8 cellular contexts compared by ENCODE assay signal in genomic region chr5:124745367-124746251, GRCh38. TPM values are rescaled to one million over a fixed set of nuclear protein-coding genes. Genes with fewer than 3 reads are reported as not detected.
DNase-seq lines count a peak whose midpoint lies in the region; ATAC-seq, FAIRE-seq and TF ChIP-seq lines count a peak whose summit lies in the region.

No MANE protein-coding gene starts in this region.

- no peak overlapping the region for H3K4me3 Mint-ChIP-seq in astrocyte (ENCODE audit: unreplicated experiment)

- H3K27ac ChIP-seq in heart left ventricle = peak overlapping the region; percentile 78 to 96 (median 92)
- H3K27ac ChIP-seq in astrocyte (ENCODE audit: low read depth, low read length) = peak overlapping the region; percentile 96
- H3K27ac ChIP-seq in layer of hippocampus (ENCODE audit: low read depth, low read length) = peak overlapping the region; percentile 89
- H3K27ac ChIP-seq in uterus = peak overlapping the region; percentile 90 to 93

- H3K36me3 ChIP-seq in heart left ventricle = no peaks in the 10 kb centered on the region
- no peaks in the 10 kb centered on the region for H3K36me3 ChIP-seq in astrocyte (ENCODE audit: insufficient read depth, low read length)
- H3K36me3 ChIP-seq in uterus = no peaks in the 10 kb centered on the region

- peaks cover 0 to 23% (median 0%) of the 10 kb centered on the region in 9 donors for H3K27me3 ChIP-seq in heart left ventricle
- H3K27me3 ChIP-seq in astrocyte (ENCODE audit: insufficient read depth, low read length) = no peaks in the 10 kb centered on the region
- H3K27me3 ChIP-seq in layer of hippocampus (ENCODE audit: control insufficient read depth, insufficient read depth, low read length) = no peaks in the 10 kb centered on the region
- no peaks in the 10 kb centered on the region for H3K27me3 ChIP-seq in uterus

- TF ChIP-seq CTCF in heart left ventricle (IDR thresholded peaks at IDR 0.05) = no peak
- no peak for TF ChIP-seq CTCF in astrocyte (IDR thresholded peaks at IDR 0.05; ENCODE audit: insufficient read depth, low read depth, low read length)
- TF ChIP-seq CTCF in uterus (IDR thresholded peaks at IDR 0.05) = no peak
- no peak for TF ChIP-seq CTCF in GM13977 (IDR thresholded peaks at IDR 0.05; ENCODE audit: extremely low read depth, insufficient read depth, missing control alignments)

- no peak for ATAC-seq in heart left ventricle
- no peak for ATAC-seq in Right ventricle myocardium inferior
- no peak for ATAC-seq in GM21717 (IDR thresholded peaks at IDR 0.05; ENCODE audit: unreplicated experiment)
- no peak for ATAC-seq in GM19328 (IDR thresholded peaks at IDR 0.05; ENCODE audit: unreplicated experiment)

- no peak overlapping the region for H3K27ac Mint-ChIP-seq in astrocyte (ENCODE audit: unreplicated experiment)

- no peaks in the 10 kb centered on the region for H4K20me1 ChIP-seq in astrocyte (ENCODE audit: insufficient read depth, low read length)

- H3K9ac ChIP-seq in astrocyte (ENCODE audit: low read length) = peak overlapping the region; percentile 92

- no peak for TF ChIP-seq POLR2A in heart left ventricle (IDR thresholded peaks at IDR 0.05)
- no peak for TF ChIP-seq POLR2A in uterus (IDR thresholded peaks at IDR 0.05)

- DNase-seq in heart left ventricle (no peak), Right ventricle myocardium inferior (ENCODE audit: missing footprints) (no peak), astrocyte (ENCODE audit: low read depth) (peak; percentile 64), uterus (no peak), GM13977 (ENCODE audit: low spot score) (no peak)

- in situ Hi-C loops in GM13977 (cut with MboI; ENCODE audit: low pct_unique_long_range_greater_than_20kb, low sequenced_read_pairs, unreplicated experiment) = loop anchor here (10.0 to 25.0 kb wide), 2 partner anchors 189 to 667 kb away; no protein-coding TSS in a partner anchor

- H3K9me3 Mint-ChIP-seq in astrocyte (ENCODE audit: unreplicated experiment) = no peaks in the 10 kb centered on the region

- H2AFZ ChIP-seq in astrocyte (ENCODE audit: low read depth, low read length) = no peak overlapping the region

- H3K4me1 ChIP-seq in heart left ventricle = peaks cover 0 to 62% (median 27%) of the 10 kb centered on the region in 12 donors
- H3K4me1 ChIP-seq in astrocyte (ENCODE audit: insufficient read depth, low read length) = peaks cover 39% of the 10 kb centered on the region
- H3K4me1 ChIP-seq in uterus = no peaks in the 10 kb centered on the region

- 22 to 36% (median 29%) methylated on average over 5 of the region's 5 CpGs for WGBS in heart left ventricle, 4 donors

- H3K4me2 ChIP-seq in astrocyte (ENCODE audit: low read length) = peak overlapping the region; percentile 95

- H3K9me3 ChIP-seq in heart left ventricle (no peaks in the 10 kb centered on the region), astrocyte (ENCODE audit: insufficient read depth, low read depth, low read length) (no peaks in the 10 kb centered on the region), uterus (no peaks in the 10 kb centered on the region)

- H3K36me3 Mint-ChIP-seq in astrocyte (ENCODE audit: low read depth, unreplicated experiment) = no peaks in the 10 kb centered on the region

- no peak for FAIRE-seq in astrocyte (lab: Jason Lieb, UNC)

- H3K4me1 Mint-ChIP-seq in astrocyte (ENCODE audit: low read depth, unreplicated experiment) = peaks cover 5% of the 10 kb centered on the region

- peaks cover 43% of the 10 kb centered on the region for H3K79me2 ChIP-seq in astrocyte (ENCODE audit: insufficient read depth, low read length)

- intact Hi-C loops in heart left ventricle (cut with DNase I) = loop anchor here in 9 of 10 donors (2.0 to 10.0 kb wide), 17 partner anchors 38 to 1779 kb away; no protein-coding TSS in a partner anchor
- intact Hi-C loops in Right ventricle myocardium inferior (cut with DNase I) = loop anchor here (1.0 to 10.0 kb wide), 5 partner anchors 38 to 211 kb away; no protein-coding TSS in a partner anchor
- intact Hi-C loops in uterus (cut with DNase I; ENCODE audit: low total_unique reads) = loop anchor here (10.0 kb wide), 1 partner anchor 71 kb away; no protein-coding TSS in a partner anchor

- H3K27me3 Mint-ChIP-seq in astrocyte (ENCODE audit: low read depth, unreplicated experiment) = no peaks in the 10 kb centered on the region

- H3K4me3 ChIP-seq in heart left ventricle = peak overlapping the region; percentile 46 to 77 (median 68)
- H3K4me3 ChIP-seq in astrocyte (ENCODE audit: insufficient read depth, low read depth, low read length) = peak overlapping the region; percentile 76
- H3K4me3 ChIP-seq in uterus = peak overlapping the region; percentile 49 to 50

RNA-seq across cellular contexts. Expression of gene ZNF608, which starts 0.8 kb away (rescaled TPM):
- total RNA-seq in heart left ventricle (10 to 100 TPM in 6 of 9 donors, 1 to 10 TPM in 3; 8.5 to 26.7 (median 14.2) TPM), Right ventricle myocardium inferior (9.3 TPM), astrocyte (57.3 and 61.5 TPM in 2 replicates), uterus (1,000 to 10,000 TPM in 1 of 4 donors, 10 to 100 TPM in 3; 11.1 to 1,086 (median 59.0) TPM)
- polyA plus RNA-seq in heart left ventricle = 1 to 10 TPM; 3.3 to 5.3 TPM
